ENCODE assay signal across 8 cellular contexts in the genomic region with DNA sequence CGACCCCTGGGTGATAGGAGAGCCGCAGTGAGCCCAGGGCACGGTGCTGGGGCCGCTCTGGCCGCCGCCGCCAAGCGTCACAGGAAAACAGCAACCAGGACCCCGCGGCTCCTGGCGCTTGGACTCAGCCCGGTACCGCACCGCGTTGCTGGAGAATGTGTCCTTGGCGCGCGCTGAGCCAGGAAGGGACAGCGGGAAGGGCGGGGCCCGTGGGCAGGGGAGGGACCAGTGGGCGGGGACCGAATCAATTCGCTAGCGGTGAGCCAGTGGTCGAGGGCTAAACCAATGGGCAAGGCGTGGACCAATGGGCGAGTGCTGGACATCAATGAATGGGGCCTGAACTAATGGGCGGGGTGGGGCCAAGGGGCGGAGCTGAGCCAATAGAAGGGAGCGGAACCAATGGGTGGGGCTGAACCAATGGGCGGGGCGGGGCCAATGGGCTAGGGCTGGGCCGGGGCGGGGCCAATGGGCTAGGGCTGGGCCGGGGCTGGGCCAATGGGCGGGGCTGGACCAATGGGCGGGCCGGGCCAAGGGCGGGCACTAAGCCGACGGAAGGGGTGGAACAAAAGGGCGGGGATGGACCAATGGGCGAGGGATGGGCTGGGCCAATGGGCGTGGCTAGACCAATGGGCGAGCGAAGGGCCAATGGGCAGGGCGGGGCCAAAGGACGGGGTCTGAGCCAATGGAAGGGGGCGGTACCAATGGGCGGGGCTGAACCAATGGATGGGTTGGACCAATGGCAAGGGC. TPM values are rescaled to one million over a fixed set of nuclear protein-coding genes. Genes with fewer than 3 reads are reported as not detected.
DNase-seq lines count a peak whose midpoint lies in the region; ATAC-seq and TF ChIP-seq lines count a peak whose summit lies in the region.

No MANE protein-coding gene starts in this region.

- intact Hi-C loops in activated CD4-positive, alpha-beta T cell treated with anti-CD3 and anti-CD28 coated beads, Interleukin-2, amount 10 ng/mL, durations not matched to agents 24 days and 14 days (cut with micrococcal nuclease) = loop anchor here (1.0 kb wide), 1 partner anchor 22 kb away; a partner anchor contains a TSS

- peak overlapping the region; percentile 92 for H3K27ac Mint-ChIP-seq in activated CD4-positive, alpha-beta T cell treated with anti-CD3 and anti-CD28 coated beads, Interleukin-2, amount 10 ng/mL, durations not matched to agents 24 days and 14 days

- H3K9me3 Mint-ChIP-seq in activated CD4-positive, alpha-beta T cell treated with anti-CD3 and anti-CD28 coated beads, Interleukin-2, amount 10 ng/mL, durations not matched to agents 24 days and 14 days = no peaks in the 10 kb centered on the region

- H3K36me3 Mint-ChIP-seq in activated CD4-positive, alpha-beta T cell treated with anti-CD3 and anti-CD28 coated beads, Interleukin-2, amount 10 ng/mL, durations not matched to agents 24 days and 14 days (ENCODE audit: low read depth) = no peaks in the 10 kb centered on the region

- peak; percentile 32 for ATAC-seq in HG03378 (IDR thresholded peaks at IDR 0.05; ENCODE audit: unreplicated experiment)

- H3K4me3 Mint-ChIP-seq in activated CD4-positive, alpha-beta T cell treated with anti-CD3 and anti-CD28 coated beads, Interleukin-2, amount 10 ng/mL, durations not matched to agents 24 days and 14 days = peak overlapping the region; percentile 98

- H3K4me1 Mint-ChIP-seq in activated CD4-positive, alpha-beta T cell treated with anti-CD3 and anti-CD28 coated beads, Interleukin-2, amount 10 ng/mL, durations not matched to agents 24 days and 14 days = peaks cover 17% of the 10 kb centered on the region

- H3K27me3 Mint-ChIP-seq in activated CD4-positive, alpha-beta T cell treated with anti-CD3 and anti-CD28 coated beads, Interleukin-2, amount 10 ng/mL, durations not matched to agents 24 days and 14 days = peaks cover 2% of the 10 kb centered on the region

- TF ChIP-seq POLR2A in GM19099 (IDR thresholded peaks at IDR 0.05; ENCODE audit: extremely low read depth, insufficient read length, low read depth) = peak; percentile 93

- DNase-seq in AML-193 (lab: John Stamatoyannopoulos, UW) (peak; percentile 92 to 93), NCI-H510A treated with DMSO at 0.1 percent for 48 hours (lab: John Stamatoyannopoulos, UW) (peak; percentile 93), cortex of kidney (lab: John Stamatoyannopoulos, UW) (peak; percentile 44), left kidney (ENCODE audit: low read depth, low spot score) (peak; percentile 98)
- peak; percentile 99 for DNase-seq in activated CD4-positive, alpha-beta T cell treated with anti-CD3 and anti-CD28 coated beads, Interleukin-2, amount 10 ng/mL, durations not matched to agents 24 days and 14 days
- peak; percentile 94 to 99 for DNase-seq in stimulated activated CD4-positive, alpha-beta T cell treated with anti-CD3 and anti-CD28 coated beads, Interleukin-2, amount 100 ng/mL, for 24 hours

RNA-seq across cellular contexts. Expression of a gene that starts 6.3 kb away (rescaled TPM):
- 63.9 and 64.5 TPM in 2 replicates for total RNA-seq in activated CD4-positive, alpha-beta T cell treated with anti-CD3 and anti-CD28 coated beads, Interleukin-2, amount 10 ng/mL, durations not matched to agents 24 days and 14 days

RNA-seq across cellular contexts. Expression of a gene that starts 22.4 kb away (rescaled TPM):
- 21.2 and 22.2 TPM in 2 replicates for total RNA-seq in activated CD4-positive, alpha-beta T cell treated with anti-CD3 and anti-CD28 coated beads, Interleukin-2, amount 10 ng/mL, durations not matched to agents 24 days and 14 days

RNA-seq across cellular contexts. Expression of a gene that starts 47.4 kb away (rescaled TPM):
- not detected in 2 replicates for total RNA-seq in activated CD4-positive, alpha-beta T cell treated with anti-CD3 and anti-CD28 coated beads, Interleukin-2, amount 10 ng/mL, durations not matched to agents 24 days and 14 days

RNA-seq across cellular contexts. Expression of a gene that starts 58.7 kb away (rescaled TPM):
- 0.17 and 0.28 TPM in 2 replicates for total RNA-seq in activated CD4-positive, alpha-beta T cell treated with anti-CD3 and anti-CD28 coated beads, Interleukin-2, amount 10 ng/mL, durations not matched to agents 24 days and 14 days

Comparison
In these comparisons a context has a peak if more than half of its experiments do, and no peak if none do; other contexts are left out.
1. Peak in every context shown above with its lines: DNase-seq and ATAC-seq.
2. DNase-seq: peak in every context shown above with its lines; median percentile 99 in activated CD4-positive, alpha-beta T cell treated with anti-CD3 and anti-CD28 coated beads, Interleukin-2, amount 10 ng/mL, durations not matched to agents 24 days and 14 days; 98 in left kidney; 96 in stimulated activated CD4-positive, alpha-beta T cell treated with anti-CD3 and anti-CD28 coated beads, Interleukin-2, amount 100 ng/mL, for 24 hours; 93 in NCI-H510A treated with DMSO at 0.1 percent for 48 hours; 92 in AML-193; 44 in cortex of kidney.